In the genomic region with DNA sequence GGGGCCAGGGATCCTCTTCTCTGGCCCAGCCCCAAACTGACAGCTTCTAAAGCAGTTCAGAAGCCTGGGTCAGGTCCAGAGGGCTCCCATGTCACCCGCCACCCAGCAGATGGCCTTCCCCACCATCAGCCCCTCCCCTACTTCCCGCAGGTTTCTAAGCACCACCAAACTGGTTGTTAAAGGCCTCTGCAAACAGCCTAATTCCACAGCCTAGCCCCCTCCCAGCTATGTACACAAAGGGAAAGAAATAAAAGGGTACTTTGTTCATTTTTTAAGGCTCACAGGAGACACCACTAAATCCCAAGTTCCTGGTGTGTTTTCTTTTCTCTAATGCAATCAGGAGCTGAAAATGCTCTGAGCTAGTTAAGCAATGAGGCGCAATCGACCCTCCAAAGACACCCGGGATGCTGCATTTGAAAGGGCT, we compare ENCODE assay signal across 2 cellular contexts.
TF ChIP-seq lines count a peak whose summit lies in the region.

No MANE protein-coding gene starts in this region.

TF ChIP-seq in GM23338, 12 proteins besides CTCF, POLR2A, EP300 and RAD21 (continued from another document):
- TF ChIP-seq STAT1 (IDR thresholded peaks at IDR 0.05; ENCODE audit: unreplicated experiment) (no peak), ZNF331 (CRISPR knock-in tag; IDR thresholded peaks at IDR 0.05; ENCODE audit: low read depth) (no peak), ZNF114 (CRISPR knock-in tag; IDR thresholded peaks at IDR 0.05) (no peak), CREB1 (CRISPR knock-in tag; IDR thresholded peaks at IDR 0.05; ENCODE audit: low read depth) (no peak)
- TF ChIP-seq, protein P1, sequence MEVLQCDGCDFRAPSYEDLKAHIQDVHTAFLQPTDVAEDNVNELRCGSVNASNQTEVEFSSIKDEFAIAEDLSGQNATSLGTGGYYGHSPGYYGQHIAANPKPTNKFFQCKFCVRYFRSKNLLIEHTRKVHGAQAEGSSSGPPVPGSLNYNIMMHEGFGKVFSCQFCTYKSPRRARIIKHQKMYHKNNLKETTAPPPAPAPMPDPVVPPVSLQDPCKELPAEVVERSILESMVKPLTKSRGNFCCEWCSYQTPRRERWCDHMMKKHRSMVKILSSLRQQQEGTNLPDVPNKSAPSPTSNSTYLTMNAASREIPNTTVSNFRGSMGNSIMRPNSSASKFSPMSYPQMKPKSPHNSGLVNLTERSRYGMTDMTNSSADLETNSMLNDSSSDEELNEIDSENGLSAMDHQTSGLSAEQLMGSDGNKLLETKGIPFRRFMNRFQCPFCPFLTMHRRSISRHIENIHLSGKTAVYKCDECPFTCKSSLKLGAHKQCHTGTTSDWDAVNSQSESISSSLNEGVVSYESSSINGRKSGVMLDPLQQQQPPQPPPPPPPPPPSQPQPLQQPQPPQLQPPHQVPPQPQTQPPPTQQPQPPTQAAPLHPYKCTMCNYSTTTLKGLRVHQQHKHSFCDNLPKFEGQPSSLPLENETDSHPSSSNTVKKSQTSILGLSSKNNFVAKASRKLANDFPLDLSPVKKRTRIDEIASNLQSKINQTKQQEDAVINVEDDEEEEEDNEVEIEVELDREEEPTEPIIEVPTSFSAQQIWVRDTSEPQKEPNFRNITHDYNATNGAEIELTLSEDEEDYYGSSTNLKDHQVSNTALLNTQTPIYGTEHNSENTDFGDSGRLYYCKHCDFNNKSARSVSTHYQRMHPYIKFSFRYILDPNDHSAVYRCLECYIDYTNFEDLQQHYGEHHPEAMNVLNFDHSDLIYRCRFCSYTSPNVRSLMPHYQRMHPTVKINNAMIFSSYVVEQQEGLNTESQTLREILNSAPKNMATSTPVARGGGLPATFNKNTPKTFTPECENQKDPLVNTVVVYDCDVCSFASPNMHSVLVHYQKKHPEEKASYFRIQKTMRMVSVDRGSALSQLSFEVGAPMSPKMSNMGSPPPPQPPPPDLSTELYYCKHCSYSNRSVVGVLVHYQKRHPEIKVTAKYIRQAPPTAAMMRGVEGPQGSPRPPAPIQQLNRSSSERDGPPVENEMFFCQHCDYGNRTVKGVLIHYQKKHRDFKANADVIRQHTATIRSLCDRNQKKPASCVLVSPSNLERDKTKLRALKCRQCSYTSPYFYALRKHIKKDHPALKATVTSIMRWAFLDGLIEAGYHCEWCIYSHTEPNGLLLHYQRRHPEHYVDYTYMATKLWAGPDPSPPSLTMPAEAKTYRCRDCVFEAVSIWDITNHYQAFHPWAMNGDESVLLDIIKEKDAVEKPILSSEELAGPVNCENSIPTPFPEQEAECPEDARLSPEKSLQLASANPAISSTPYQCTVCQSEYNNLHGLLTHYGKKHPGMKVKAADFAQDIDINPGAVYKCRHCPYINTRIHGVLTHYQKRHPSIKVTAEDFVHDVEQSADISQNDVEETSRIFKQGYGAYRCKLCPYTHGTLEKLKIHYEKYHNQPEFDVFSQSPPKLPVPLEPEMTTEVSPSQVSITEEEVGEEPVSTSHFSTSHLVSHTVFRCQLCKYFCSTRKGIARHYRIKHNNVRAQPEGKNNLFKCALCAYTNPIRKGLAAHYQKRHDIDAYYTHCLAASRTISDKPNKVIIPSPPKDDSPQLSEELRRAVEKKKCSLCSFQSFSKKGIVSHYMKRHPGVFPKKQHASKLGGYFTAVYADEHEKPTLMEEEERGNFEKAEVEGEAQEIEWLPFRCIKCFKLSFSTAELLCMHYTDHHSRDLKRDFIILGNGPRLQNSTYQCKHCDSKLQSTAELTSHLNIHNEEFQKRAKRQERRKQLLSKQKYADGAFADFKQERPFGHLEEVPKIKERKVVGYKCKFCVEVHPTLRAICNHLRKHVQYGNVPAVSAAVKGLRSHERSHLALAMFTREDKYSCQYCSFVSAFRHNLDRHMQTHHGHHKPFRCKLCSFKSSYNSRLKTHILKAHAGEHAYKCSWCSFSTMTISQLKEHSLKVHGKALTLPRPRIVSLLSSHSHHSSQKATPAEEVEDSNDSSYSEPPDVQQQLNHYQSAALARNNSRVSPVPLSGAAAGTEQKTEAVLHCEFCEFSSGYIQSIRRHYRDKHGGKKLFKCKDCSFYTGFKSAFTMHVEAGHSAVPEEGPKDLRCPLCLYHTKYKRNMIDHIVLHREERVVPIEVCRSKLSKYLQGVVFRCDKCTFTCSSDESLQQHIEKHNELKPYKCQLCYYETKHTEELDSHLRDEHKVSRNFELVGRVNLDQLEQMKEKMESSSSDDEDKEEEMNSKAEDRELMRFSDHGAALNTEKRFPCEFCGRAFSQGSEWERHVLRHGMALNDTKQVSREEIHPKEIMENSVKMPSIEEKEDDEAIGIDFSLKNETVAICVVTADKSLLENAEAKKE (CRISPR knock-in tag; IDR thresholded peaks at IDR 0.05), result peak; percentile 42; the same call in 1 of the 2 replicates
- TF ChIP-seq, protein P2, sequence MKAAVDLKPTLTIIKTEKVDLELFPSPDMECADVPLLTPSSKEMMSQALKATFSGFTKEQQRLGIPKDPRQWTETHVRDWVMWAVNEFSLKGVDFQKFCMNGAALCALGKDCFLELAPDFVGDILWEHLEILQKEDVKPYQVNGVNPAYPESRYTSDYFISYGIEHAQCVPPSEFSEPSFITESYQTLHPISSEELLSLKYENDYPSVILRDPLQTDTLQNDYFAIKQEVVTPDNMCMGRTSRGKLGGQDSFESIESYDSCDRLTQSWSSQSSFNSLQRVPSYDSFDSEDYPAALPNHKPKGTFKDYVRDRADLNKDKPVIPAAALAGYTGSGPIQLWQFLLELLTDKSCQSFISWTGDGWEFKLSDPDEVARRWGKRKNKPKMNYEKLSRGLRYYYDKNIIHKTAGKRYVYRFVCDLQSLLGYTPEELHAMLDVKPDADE (IDR thresholded peaks at IDR 0.05), result no peak

TF ChIP-seq in WTC11, 78 proteins besides CTCF, POLR2A, EP300 and RAD21 (continues in another document):
- TF ChIP-seq, protein P3, sequence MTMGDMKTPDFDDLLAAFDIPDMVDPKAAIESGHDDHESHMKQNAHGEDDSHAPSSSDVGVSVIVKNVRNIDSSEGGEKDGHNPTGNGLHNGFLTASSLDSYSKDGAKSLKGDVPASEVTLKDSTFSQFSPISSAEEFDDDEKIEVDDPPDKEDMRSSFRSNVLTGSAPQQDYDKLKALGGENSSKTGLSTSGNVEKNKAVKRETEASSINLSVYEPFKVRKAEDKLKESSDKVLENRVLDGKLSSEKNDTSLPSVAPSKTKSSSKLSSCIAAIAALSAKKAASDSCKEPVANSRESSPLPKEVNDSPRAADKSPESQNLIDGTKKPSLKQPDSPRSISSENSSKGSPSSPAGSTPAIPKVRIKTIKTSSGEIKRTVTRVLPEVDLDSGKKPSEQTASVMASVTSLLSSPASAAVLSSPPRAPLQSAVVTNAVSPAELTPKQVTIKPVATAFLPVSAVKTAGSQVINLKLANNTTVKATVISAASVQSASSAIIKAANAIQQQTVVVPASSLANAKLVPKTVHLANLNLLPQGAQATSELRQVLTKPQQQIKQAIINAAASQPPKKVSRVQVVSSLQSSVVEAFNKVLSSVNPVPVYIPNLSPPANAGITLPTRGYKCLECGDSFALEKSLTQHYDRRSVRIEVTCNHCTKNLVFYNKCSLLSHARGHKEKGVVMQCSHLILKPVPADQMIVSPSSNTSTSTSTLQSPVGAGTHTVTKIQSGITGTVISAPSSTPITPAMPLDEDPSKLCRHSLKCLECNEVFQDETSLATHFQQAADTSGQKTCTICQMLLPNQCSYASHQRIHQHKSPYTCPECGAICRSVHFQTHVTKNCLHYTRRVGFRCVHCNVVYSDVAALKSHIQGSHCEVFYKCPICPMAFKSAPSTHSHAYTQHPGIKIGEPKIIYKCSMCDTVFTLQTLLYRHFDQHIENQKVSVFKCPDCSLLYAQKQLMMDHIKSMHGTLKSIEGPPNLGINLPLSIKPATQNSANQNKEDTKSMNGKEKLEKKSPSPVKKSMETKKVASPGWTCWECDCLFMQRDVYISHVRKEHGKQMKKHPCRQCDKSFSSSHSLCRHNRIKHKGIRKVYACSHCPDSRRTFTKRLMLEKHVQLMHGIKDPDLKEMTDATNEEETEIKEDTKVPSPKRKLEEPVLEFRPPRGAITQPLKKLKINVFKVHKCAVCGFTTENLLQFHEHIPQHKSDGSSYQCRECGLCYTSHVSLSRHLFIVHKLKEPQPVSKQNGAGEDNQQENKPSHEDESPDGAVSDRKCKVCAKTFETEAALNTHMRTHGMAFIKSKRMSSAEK (CRISPR knock-in tag; IDR thresholded peaks at IDR 0.05; ENCODE audit: borderline replicate concordance), result no peak
- TF ChIP-seq, protein P4, sequence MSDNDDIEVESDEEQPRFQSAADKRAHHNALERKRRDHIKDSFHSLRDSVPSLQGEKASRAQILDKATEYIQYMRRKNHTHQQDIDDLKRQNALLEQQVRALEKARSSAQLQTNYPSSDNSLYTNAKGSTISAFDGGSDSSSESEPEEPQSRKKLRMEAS (CRISPR knock-in tag; IDR thresholded peaks at IDR 0.05), result no peak
- TF ChIP-seq ATF1 (CRISPR knock-in tag; IDR thresholded peaks at IDR 0.05), result no peak
- TF ChIP-seq, protein P5, sequence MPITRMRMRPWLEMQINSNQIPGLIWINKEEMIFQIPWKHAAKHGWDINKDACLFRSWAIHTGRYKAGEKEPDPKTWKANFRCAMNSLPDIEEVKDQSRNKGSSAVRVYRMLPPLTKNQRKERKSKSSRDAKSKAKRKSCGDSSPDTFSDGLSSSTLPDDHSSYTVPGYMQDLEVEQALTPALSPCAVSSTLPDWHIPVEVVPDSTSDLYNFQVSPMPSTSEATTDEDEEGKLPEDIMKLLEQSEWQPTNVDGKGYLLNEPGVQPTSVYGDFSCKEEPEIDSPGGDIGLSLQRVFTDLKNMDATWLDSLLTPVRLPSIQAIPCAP (CRISPR knock-in tag; IDR thresholded peaks at IDR 0.05), result no peak
- TF ChIP-seq, protein P6, sequence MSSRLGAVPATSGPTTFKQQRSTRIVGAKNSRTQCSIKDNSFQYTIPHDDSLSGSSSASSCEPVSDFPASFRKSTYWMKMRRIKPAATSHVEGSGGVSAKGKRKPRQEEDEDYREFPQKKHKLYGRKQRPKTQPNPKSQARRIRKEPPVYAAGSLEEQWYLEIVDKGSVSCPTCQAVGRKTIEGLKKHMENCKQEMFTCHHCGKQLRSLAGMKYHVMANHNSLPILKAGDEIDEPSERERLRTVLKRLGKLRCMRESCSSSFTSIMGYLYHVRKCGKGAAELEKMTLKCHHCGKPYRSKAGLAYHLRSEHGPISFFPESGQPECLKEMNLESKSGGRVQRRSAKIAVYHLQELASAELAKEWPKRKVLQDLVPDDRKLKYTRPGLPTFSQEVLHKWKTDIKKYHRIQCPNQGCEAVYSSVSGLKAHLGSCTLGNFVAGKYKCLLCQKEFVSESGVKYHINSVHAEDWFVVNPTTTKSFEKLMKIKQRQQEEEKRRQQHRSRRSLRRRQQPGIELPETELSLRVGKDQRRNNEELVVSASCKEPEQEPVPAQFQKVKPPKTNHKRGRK (CRISPR knock-in tag; IDR thresholded peaks at IDR 0.05; ENCODE audit: borderline replicate concordance), result no peak
- TF ChIP-seq NFATC4 (CRISPR knock-in tag; IDR thresholded peaks at IDR 0.05), result no peak
- TF ChIP-seq, protein P7, sequence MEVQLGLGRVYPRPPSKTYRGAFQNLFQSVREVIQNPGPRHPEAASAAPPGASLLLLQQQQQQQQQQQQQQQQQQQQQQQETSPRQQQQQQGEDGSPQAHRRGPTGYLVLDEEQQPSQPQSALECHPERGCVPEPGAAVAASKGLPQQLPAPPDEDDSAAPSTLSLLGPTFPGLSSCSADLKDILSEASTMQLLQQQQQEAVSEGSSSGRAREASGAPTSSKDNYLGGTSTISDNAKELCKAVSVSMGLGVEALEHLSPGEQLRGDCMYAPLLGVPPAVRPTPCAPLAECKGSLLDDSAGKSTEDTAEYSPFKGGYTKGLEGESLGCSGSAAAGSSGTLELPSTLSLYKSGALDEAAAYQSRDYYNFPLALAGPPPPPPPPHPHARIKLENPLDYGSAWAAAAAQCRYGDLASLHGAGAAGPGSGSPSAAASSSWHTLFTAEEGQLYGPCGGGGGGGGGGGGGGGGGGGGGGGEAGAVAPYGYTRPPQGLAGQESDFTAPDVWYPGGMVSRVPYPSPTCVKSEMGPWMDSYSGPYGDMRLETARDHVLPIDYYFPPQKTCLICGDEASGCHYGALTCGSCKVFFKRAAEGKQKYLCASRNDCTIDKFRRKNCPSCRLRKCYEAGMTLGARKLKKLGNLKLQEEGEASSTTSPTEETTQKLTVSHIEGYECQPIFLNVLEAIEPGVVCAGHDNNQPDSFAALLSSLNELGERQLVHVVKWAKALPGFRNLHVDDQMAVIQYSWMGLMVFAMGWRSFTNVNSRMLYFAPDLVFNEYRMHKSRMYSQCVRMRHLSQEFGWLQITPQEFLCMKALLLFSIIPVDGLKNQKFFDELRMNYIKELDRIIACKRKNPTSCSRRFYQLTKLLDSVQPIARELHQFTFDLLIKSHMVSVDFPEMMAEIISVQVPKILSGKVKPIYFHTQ (CRISPR knock-in tag; IDR thresholded peaks at IDR 0.05), result no peak
- no peak for TF ChIP-seq MYBL2 (CRISPR knock-in tag; IDR thresholded peaks at IDR 0.05)
- TF ChIP-seq, protein P8, sequence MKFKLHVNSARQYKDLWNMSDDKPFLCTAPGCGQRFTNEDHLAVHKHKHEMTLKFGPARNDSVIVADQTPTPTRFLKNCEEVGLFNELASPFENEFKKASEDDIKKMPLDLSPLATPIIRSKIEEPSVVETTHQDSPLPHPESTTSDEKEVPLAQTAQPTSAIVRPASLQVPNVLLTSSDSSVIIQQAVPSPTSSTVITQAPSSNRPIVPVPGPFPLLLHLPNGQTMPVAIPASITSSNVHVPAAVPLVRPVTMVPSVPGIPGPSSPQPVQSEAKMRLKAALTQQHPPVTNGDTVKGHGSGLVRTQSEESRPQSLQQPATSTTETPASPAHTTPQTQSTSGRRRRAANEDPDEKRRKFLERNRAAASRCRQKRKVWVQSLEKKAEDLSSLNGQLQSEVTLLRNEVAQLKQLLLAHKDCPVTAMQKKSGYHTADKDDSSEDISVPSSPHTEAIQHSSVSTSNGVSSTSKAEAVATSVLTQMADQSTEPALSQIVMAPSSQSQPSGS (CRISPR knock-in tag; IDR thresholded peaks at IDR 0.05; ENCODE audit: borderline replicate concordance, low read depth), result no peak
- TF ChIP-seq ZNF423 (CRISPR knock-in tag; IDR thresholded peaks at IDR 0.05), result no peak
- TF ChIP-seq SP1 (CRISPR knock-in tag; conservative IDR thresholded peaks at IDR 0.05), result no peak
- TF ChIP-seq, protein P9, sequence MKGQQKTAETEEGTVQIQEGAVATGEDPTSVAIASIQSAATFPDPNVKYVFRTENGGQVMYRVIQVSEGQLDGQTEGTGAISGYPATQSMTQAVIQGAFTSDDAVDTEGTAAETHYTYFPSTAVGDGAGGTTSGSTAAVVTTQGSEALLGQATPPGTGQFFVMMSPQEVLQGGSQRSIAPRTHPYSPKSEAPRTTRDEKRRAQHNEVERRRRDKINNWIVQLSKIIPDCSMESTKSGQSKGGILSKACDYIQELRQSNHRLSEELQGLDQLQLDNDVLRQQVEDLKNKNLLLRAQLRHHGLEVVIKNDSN (CRISPR knock-in tag; IDR thresholded peaks at IDR 0.05), result no peak
- TF ChIP-seq NR2C2 (CRISPR knock-in tag; IDR thresholded peaks at IDR 0.05), result no peak
- TF ChIP-seq ZNF138 (CRISPR knock-in tag; conservative IDR thresholded peaks at IDR 0.05), result no peak
- TF ChIP-seq, protein P10, sequence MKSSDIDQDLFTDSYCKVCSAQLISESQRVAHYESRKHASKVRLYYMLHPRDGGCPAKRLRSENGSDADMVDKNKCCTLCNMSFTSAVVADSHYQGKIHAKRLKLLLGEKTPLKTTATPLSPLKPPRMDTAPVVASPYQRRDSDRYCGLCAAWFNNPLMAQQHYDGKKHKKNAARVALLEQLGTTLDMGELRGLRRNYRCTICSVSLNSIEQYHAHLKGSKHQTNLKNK (CRISPR knock-in tag; IDR thresholded peaks at IDR 0.05), result no peak
- no peak for TF ChIP-seq ZNF121 (CRISPR knock-in tag; IDR thresholded peaks at IDR 0.05)
- TF ChIP-seq HMGA2 (CRISPR knock-in tag; IDR thresholded peaks at IDR 0.05), result no peak
- no peak for TF ChIP-seq ZNF219 (CRISPR knock-in tag; IDR thresholded peaks at IDR 0.05; ENCODE audit: borderline replicate concordance)
- TF ChIP-seq, protein P11, sequence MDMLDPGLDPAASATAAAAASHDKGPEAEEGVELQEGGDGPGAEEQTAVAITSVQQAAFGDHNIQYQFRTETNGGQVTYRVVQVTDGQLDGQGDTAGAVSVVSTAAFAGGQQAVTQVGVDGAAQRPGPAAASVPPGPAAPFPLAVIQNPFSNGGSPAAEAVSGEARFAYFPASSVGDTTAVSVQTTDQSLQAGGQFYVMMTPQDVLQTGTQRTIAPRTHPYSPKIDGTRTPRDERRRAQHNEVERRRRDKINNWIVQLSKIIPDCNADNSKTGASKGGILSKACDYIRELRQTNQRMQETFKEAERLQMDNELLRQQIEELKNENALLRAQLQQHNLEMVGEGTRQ (CRISPR knock-in tag; IDR thresholded peaks at IDR 0.05), result no peak
